21 cellular contexts compared by ENCODE assay signal in the genomic region with DNA sequence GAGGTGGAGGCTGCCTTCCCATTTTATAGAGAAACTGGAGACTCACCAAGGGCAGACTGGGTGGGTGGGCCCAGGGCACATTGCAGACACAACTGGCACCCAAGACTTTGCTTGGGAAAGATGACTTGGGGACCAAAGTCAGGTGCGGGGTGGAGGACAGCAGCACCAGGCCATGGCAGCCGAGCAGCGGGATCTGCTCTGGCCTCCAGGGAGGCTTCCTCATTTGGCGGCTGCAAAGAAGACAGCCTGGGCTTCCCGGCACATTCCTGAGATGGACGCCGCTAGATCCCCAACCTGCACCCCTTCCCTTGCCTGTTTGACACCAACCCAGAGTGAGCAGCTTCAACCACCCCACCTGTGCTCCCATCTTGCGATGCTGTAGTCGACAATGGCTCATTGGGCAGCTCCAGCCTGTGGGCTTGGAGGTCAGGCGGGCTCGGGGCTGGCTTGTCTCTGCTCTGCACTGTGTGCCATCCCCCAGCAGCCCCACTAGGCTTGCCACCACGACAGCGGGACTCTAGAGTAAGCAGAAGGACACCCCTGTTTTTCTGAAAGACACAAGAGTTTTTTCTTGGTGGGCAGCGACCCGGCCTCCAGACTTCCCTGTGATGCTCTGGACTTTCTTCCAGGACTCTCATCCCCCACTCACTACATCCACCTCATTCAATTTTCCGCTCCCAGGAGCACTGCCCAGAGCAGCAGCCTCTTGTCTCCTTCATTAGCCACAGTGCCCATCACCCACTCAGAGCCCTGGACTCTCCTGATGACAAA.
"Had no signal": no experiment of that assay in that cellular context is flagged by ENCODE, and none has a peak within 500 bp of the region (broad histone marks: within the 10 kb centered on the region; RNA-seq: fewer than 3 reads in every experiment).

No MANE protein-coding gene starts in this region.

- DNase-seq: activated CD4-positive, alpha-beta memory T cell treated with anti-CD3 and anti-CD28 coated beads for 36 hours; activated naive CD4-positive, alpha-beta T cell treated with anti-CD3 and anti-CD28 coated beads for 36 hours; activated naive CD8-positive, alpha-beta T cell treated with anti-CD3 and anti-CD28 coated beads, Interleukin-2, amount 10 ng/mL, durations not matched to agents 7 days and 5 days; activated T-cell treated with anti-CD3 and anti-CD28 coated beads, Interleukin-2, amount 50 U/mL, for 24 hours; amygdala; cerebellar nuclear complex; effector CD4-positive, alpha-beta T cell; foreskin keratinocyte; left ventricle myocardium superior; small intestine; stimulated activated CD4-positive, alpha-beta T cell treated with anti-CD3 and anti-CD28 coated beads, Interleukin-15, amount 100 ng/mL, for 24 hours; stimulated activated naive B cell treated with anti-CD40 and anti-IgM and Interleukin-4, amounts not matched to agents 10 μg/mL and 1 μg/mL and 100 μg/mL, for 72 hours; T-helper 1 cell; WERI-Rb-1 had no signal

- H3K9me3 ChIP-seq: SJSA1, thoracic aorta had no signal

- H2AFZ ChIP-seq: hepatocyte, parathyroid adenoma had no signal

- ATAC-seq: foreskin keratinocyte, left ventricle myocardium superior, sciatic nerve had no signal

- H3K4me3 Mint-ChIP-seq: activated CD4-positive, alpha-beta memory T cell treated with anti-CD3 and anti-CD28 coated beads for 36 hours; activated naive CD4-positive, alpha-beta T cell treated with anti-CD3 and anti-CD28 coated beads for 36 hours; activated naive CD8-positive, alpha-beta T cell treated with anti-CD3 and anti-CD28 coated beads, Interleukin-2, amount 10 ng/mL, durations not matched to agents 7 days and 5 days; activated T-cell treated with anti-CD3 and anti-CD28 coated beads, Interleukin-2, amount 50 U/mL, for 24 hours; nephron; stimulated activated naive B cell treated with anti-CD40 and anti-IgM and Interleukin-4, amounts not matched to agents 10 μg/mL and 1 μg/mL and 100 μg/mL, for 72 hours had no signal

- H3K4me1 ChIP-seq: foreskin keratinocyte, parathyroid adenoma, upper lobe of left lung had no signal

- H3K27me3 ChIP-seq: foreskin keratinocyte, hepatocyte, SJSA1, upper lobe of left lung had no signal

- H3K79me2 ChIP-seq: hepatocyte, parathyroid adenoma had no signal

- H3K4me3 ChIP-seq: hepatocyte, SJSA1, thoracic aorta, upper lobe of left lung had no signal

- H3K9ac ChIP-seq: parathyroid adenoma had no signal

- H3K27ac Mint-ChIP-seq: activated CD4-positive, alpha-beta memory T cell treated with anti-CD3 and anti-CD28 coated beads for 36 hours; activated naive CD4-positive, alpha-beta T cell treated with anti-CD3 and anti-CD28 coated beads for 36 hours; activated naive CD8-positive, alpha-beta T cell treated with anti-CD3 and anti-CD28 coated beads, Interleukin-2, amount 10 ng/mL, durations not matched to agents 7 days and 5 days; activated T-cell treated with anti-CD3 and anti-CD28 coated beads, Interleukin-2, amount 50 U/mL, for 24 hours; nephron; stimulated activated naive B cell treated with anti-CD40 and anti-IgM and Interleukin-4, amounts not matched to agents 10 μg/mL and 1 μg/mL and 100 μg/mL, for 72 hours had no signal

- H3K36me3 Mint-ChIP-seq: activated CD4-positive, alpha-beta memory T cell treated with anti-CD3 and anti-CD28 coated beads for 36 hours; activated naive CD8-positive, alpha-beta T cell treated with anti-CD3 and anti-CD28 coated beads, Interleukin-2, amount 10 ng/mL, durations not matched to agents 7 days and 5 days; stimulated activated naive B cell treated with anti-CD40 and anti-IgM and Interleukin-4, amounts not matched to agents 10 μg/mL and 1 μg/mL and 100 μg/mL, for 72 hours had no signal

- H3K4me2 ChIP-seq: hepatocyte had no signal

- H3K36me3 ChIP-seq: SJSA1, thoracic aorta, upper lobe of left lung, WERI-Rb-1 had no signal

- H3K4me1 Mint-ChIP-seq: activated naive CD8-positive, alpha-beta T cell treated with anti-CD3 and anti-CD28 coated beads, Interleukin-2, amount 10 ng/mL, durations not matched to agents 7 days and 5 days had no signal

- H3K27ac ChIP-seq: foreskin keratinocyte, hepatocyte, parathyroid adenoma, SJSA1, thoracic aorta, upper lobe of left lung, WERI-Rb-1 had no signal

- H3K9me3 Mint-ChIP-seq: activated naive CD8-positive, alpha-beta T cell treated with anti-CD3 and anti-CD28 coated beads, Interleukin-2, amount 10 ng/mL, durations not matched to agents 7 days and 5 days; stimulated activated naive B cell treated with anti-CD40 and anti-IgM and Interleukin-4, amounts not matched to agents 10 μg/mL and 1 μg/mL and 100 μg/mL, for 72 hours had no signal
